27 cellular contexts compared by ENCODE assay signal in the genomic region with DNA sequence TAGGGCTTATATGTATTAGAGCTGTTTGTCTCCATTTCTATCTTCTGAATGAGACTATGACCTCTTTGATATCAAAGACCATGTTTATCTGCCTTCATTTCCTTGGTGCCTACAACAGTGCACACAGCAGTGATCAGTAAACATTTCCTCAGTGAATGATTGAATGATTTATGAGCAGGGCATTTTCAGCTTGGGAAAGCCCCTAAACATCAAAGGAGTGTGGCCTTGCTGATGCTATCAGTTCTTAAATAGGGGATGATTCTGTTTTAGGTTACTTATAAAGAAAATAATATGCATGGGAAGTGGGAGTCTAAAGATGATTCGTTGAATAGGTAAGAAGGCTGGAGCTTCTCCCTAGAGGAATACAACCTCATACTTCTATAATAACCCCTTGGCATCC.
"Had no signal": no experiment of that assay in that cellular context is flagged by ENCODE, and none has a peak within 500 bp of the region (broad histone marks: within the 10 kb centered on the region; RNA-seq: fewer than 3 reads in every experiment).

No MANE protein-coding gene starts in this region.

- H3K9me3 Mint-ChIP-seq: endodermal cell; nephron progenitor cell; stimulated activated naive CD8-positive, alpha-beta T cell treated with anti-CD3 and anti-CD28 coated beads, Interleukin-15, amount 100 ng/mL, for 72 hours had no signal

- H3K27ac Mint-ChIP-seq: endodermal cell; nephron progenitor cell; stimulated activated naive CD8-positive, alpha-beta T cell treated with anti-CD3 and anti-CD28 coated beads, Interleukin-15, amount 100 ng/mL, for 72 hours had no signal

- DNase-seq: dorsolateral prefrontal cortex; effector CD8-positive, alpha-beta T cell; endodermal cell; foreskin fibroblast; gastrocnemius medialis; heart left ventricle; kidney; mesenchymal stem cell; midbrain; naive thymus-derived CD8-positive, alpha-beta T cell; nephron progenitor cell; nucleus accumbens; stimulated activated CD4-positive, alpha-beta T cell treated with anti-CD3 and anti-CD28 coated beads, Interleukin-4, amount 100 ng/mL, for 4 hours; stimulated activated naive CD4-positive, alpha-beta T cell; stimulated activated naive CD8-positive, alpha-beta T cell treated with anti-CD3 and anti-CD28 coated beads, Interleukin-15, amount 100 ng/mL, for 72 hours; transverse colon; upper lobe of right lung; uterus had no signal

- H3K9me3 ChIP-seq: gastrocnemius medialis, heart left ventricle, prostate gland, right atrium auricular region, suprapubic skin, transverse colon, upper lobe of right lung, uterus had no signal

- H3K36me3 ChIP-seq: gastrocnemius medialis, heart left ventricle, prostate gland, right atrium auricular region, suprapubic skin, transverse colon, upper lobe of right lung, uterus had no signal

- H3K27me3 ChIP-seq: dorsolateral prefrontal cortex, gastrocnemius medialis, heart left ventricle, right atrium auricular region, suprapubic skin, transverse colon, upper lobe of right lung, uterus had no signal

- H3K36me3 Mint-ChIP-seq: naive thymus-derived CD8-positive, alpha-beta T cell had no signal

- ATAC-seq: esophagus mucosa; gastrocnemius medialis; heart left ventricle; left lobe of liver; naive thymus-derived CD8-positive, alpha-beta T cell; sciatic nerve; stimulated activated naive CD8-positive, alpha-beta T cell treated with anti-CD3 and anti-CD28 coated beads, Interleukin-15, amount 100 ng/mL, for 72 hours; upper lobe of right lung had no signal

- H3K27ac ChIP-seq: dorsolateral prefrontal cortex, epithelial cell of prostate, gastrocnemius medialis, heart left ventricle, hepatocyte, prostate gland, right atrium auricular region, suprapubic skin, transverse colon, upper lobe of right lung, uterus had no signal

- H3K4me1 ChIP-seq: heart left ventricle, prostate gland, right atrium auricular region, suprapubic skin, upper lobe of right lung, uterus had no signal

- H3K4me1 Mint-ChIP-seq: stimulated activated naive CD8-positive, alpha-beta T cell treated with anti-CD3 and anti-CD28 coated beads, Interleukin-15, amount 100 ng/mL, for 72 hours had no signal

- H3K27me3 Mint-ChIP-seq: stimulated activated naive CD8-positive, alpha-beta T cell treated with anti-CD3 and anti-CD28 coated beads, Interleukin-15, amount 100 ng/mL, for 72 hours had no signal

- H3K4me3 Mint-ChIP-seq: endodermal cell; naive thymus-derived CD8-positive, alpha-beta T cell; nephron progenitor cell; stimulated activated naive CD8-positive, alpha-beta T cell treated with anti-CD3 and anti-CD28 coated beads, Interleukin-15, amount 100 ng/mL, for 72 hours had no signal

- H3K4me3 ChIP-seq: dorsolateral prefrontal cortex, gastrocnemius medialis, heart left ventricle, hepatocyte, lung, prostate gland, right atrium auricular region, suprapubic skin, transverse colon, upper lobe of right lung, uterus had no signal
